27 cellular contexts compared by ENCODE assay signal in the genomic region with DNA sequence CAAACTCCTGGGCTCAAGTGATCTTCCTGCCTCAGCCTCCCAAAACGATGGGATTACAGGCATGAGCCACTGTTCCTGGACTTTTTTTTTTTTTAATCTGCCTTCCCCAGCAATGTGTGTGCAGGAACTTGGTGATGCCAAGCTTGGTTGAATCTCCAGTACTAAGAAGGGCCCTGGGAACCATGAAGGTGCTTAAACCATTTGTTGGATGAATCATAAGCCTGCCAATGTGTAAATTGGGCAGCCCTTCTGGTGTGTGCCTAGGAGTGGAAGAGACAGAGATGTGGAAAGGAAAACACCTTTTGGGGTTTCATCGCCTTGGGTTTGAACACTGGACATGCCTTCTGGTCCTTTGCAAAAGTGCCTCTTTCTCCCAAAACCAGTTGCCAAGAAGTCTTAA. TPM values are rescaled to one million over a fixed set of nuclear protein-coding genes. Genes with fewer than 3 reads are reported as not detected.
A peak's percentile ranks its signal among the peaks of the same experiment; 100 is the strongest.
DNase-seq lines count a peak whose midpoint lies in the region; FAIRE-seq and TF ChIP-seq lines count a peak whose summit lies in the region.
"Had no signal": no experiment of that assay in that cellular context is flagged by ENCODE, and none has a peak within 500 bp of the region (broad histone marks: within the 10 kb centered on the region; RNA-seq: fewer than 3 reads in every experiment).

No MANE protein-coding gene starts in this region.

- no peaks in the 10 kb centered on the region for H4K20me1 ChIP-seq in BLaER1
- H4K20me1 ChIP-seq in OCI-LY1 (ENCODE audit: insufficient read depth, low read length) = no peaks in the 10 kb centered on the region
- H4K20me1 ChIP-seq in H1 (replicated peaks in 1 of 2; ENCODE audit: control insufficient read depth in 1 of 2, insufficient read depth in 2 of 2, low read length in 2 of 2) = no peaks in the 10 kb centered on the region

- H2AFZ ChIP-seq in OCI-LY1 (ENCODE audit: low read length) (no peak overlapping the region), H1 (ENCODE audit: low read length) (no peak overlapping the region), neuronal stem cell (ENCODE audit: low read length) (no peak overlapping the region)

- no peak overlapping the region for H2BK12ac ChIP-seq in H1 (ENCODE audit: low read depth, low read length)
- no peak overlapping the region for H2BK12ac ChIP-seq in neuronal stem cell (ENCODE audit: low read length)

- TF ChIP-seq CTCF in OCI-LY1 (IDR thresholded peaks at IDR 0.05; ENCODE audit: low read length) (no peak), H1 (IDR thresholded peaks at IDR 0.05; ENCODE audit: control extremely low read depth in 1 of 3, insufficient read depth in 1 of 3, low read depth in 1 of 3, low read length in 3 of 3) (no peak)

- H3K14ac ChIP-seq in H1 (ENCODE audit: insufficient read length) (no peak overlapping the region), neuronal stem cell (ENCODE audit: low read length) (no peak overlapping the region)

- H4K8ac ChIP-seq in H1 (ENCODE audit: extremely low read depth, insufficient read depth, low read length) = no peak overlapping the region
- H4K8ac ChIP-seq in neuronal stem cell (ENCODE audit: low read depth, low read length) = no peak overlapping the region

- POLR2A ChIA-PET in H1 (lab: Charles Lee; ENCODE audit: partially characterized antibody) = interaction anchor here (0.7 to 1.5 kb wide), 3 partner anchors 9 to 152 kb away, joined by 3 read pairs; no protein-coding TSS in a partner anchor

- H3K9me3 ChIP-seq in BLaER1 (no peaks in the 10 kb centered on the region), OCI-LY1 (ENCODE audit: low read length) (no peaks in the 10 kb centered on the region), H1 (ENCODE audit: insufficient read depth in 2 of 2, low read depth in 1 of 2, low read length in 1 of 2) (no peaks in the 10 kb centered on the region), neuronal stem cell (replicated peaks in 1 of 2; ENCODE audit: control insufficient read depth in 2 of 2, insufficient read depth in 1 of 2, low read depth in 1 of 2, low read length in 2 of 2) (no peaks in the 10 kb centered on the region), SJCRH30 (replicated peaks) (no peaks in the 10 kb centered on the region)
- H3K9me3 ChIP-seq: A549, BE2C, esophagus muscularis mucosa, thoracic aorta had no signal

- H2AK5ac ChIP-seq in H1 (ENCODE audit: low read depth, low read length) (no peak overlapping the region), neuronal stem cell (ENCODE audit: low read depth, low read length) (no peak overlapping the region)

- no peak overlapping the region for H3K23ac ChIP-seq in H1 (ENCODE audit: insufficient read length)
- no peak overlapping the region for H3K23ac ChIP-seq in neuronal stem cell (ENCODE audit: low read depth, low read length, poor library complexity)

- H3K4me3 ChIP-seq in BLaER1 (no peak overlapping the region), OCI-LY1 (ENCODE audit: low read depth, low read length, poor library complexity, severe bottlenecking) (peak overlapping the region; percentile 4), H1 (ENCODE audit: extremely low read depth in 1 of 4, insufficient read depth in 2 of 4, low read depth in 3 of 4, low read length in 4 of 4) (no peak overlapping the region), neuronal stem cell (ENCODE audit: low read length in 2 of 2) (no peak overlapping the region), SJCRH30 (no peak overlapping the region)
- H3K4me3 ChIP-seq: A549, esophagus muscularis mucosa, thoracic aorta had no signal

- H3K9me2 ChIP-seq in OCI-LY1 (ENCODE audit: low read depth, low read length) = no peaks in the 10 kb centered on the region

- FAIRE-seq in H1 (lab: Jason Lieb, UNC) = no peak
- FAIRE-seq: A549, small intestine had no signal

- H3K18ac ChIP-seq in H1 (ENCODE audit: extremely low read depth, low read length) (no peak overlapping the region), neuronal stem cell (ENCODE audit: low read length) (peak overlapping the region; percentile 68)

- H3K4me2 ChIP-seq in BLaER1 (peak overlapping the region; percentile 40; the same call in 1 of the 2 replicates), OCI-LY1 (ENCODE audit: low read length) (peak overlapping the region; percentile 54), H1 (ENCODE audit: insufficient read depth in 1 of 2, low read depth in 2 of 2, low read length in 2 of 2) (peak overlapping the region in 1 of 2 experiments; percentile 29; a peak in 1 of 4 replicates), neuronal stem cell (ENCODE audit: insufficient read depth, low read length, poor library complexity, severe bottlenecking) (no peak overlapping the region)
- H3K4me2 ChIP-seq: A549 had no signal

- H4K5ac ChIP-seq in H1 (ENCODE audit: insufficient read length, low read depth, low read length) = no peak overlapping the region

- H2BK15ac ChIP-seq in H1 (ENCODE audit: low read length) = no peak overlapping the region
- H2BK15ac ChIP-seq in neuronal stem cell (ENCODE audit: low read length) = no peak overlapping the region

- H3K79me2 ChIP-seq in OCI-LY1 (ENCODE audit: insufficient read depth, low read length) (no peaks in the 10 kb centered on the region), H1 (ENCODE audit: control insufficient read depth in 1 of 2, insufficient read depth in 2 of 2, low read length in 2 of 2) (no peaks in the 10 kb centered on the region)

- no peak for TF ChIP-seq RAD21 in H1 (IDR thresholded peaks at IDR 0.05 in 1 of 2, conservative IDR thresholded peaks at IDR 0.05 in 1 of 2; ENCODE audit: low read depth in 2 of 2, low read length in 2 of 2)

- H3K27ac ChIP-seq in BLaER1 = no peak overlapping the region
- H3K27ac ChIP-seq in OCI-LY1 (ENCODE audit: low read depth, low read length, poor library complexity, severe bottlenecking) = peak overlapping the region; percentile 100
- H3K27ac ChIP-seq in H1 (ENCODE audit: low read depth, low read length) = no peak overlapping the region
- H3K27ac ChIP-seq in neuronal stem cell (replicated peaks; ENCODE audit: low read length) = peak overlapping the region; percentile 46
- H3K27ac ChIP-seq in SJCRH30 = no peak overlapping the region
- H3K27ac ChIP-seq: A549, thoracic aorta had no signal

- TF ChIP-seq EP300 in H1 (IDR thresholded peaks at IDR 0.05; ENCODE audit: borderline replicate concordance in 1 of 2, low read depth in 2 of 2, low read length in 2 of 2) = no peak

- 75% methylated on average over 2 of the region's 2 CpGs; no CpG with 5 or more reads in 1 of the 2 experiments for WGBS in H1 (ENCODE audit: extremely low coverage in 1 of 2, insufficient coverage in 1 of 2, insufficient read length in 1 of 2, insufficient replicate concordance in 2 of 2, low coverage in 1 of 2, low lambda C conversion rate in 2 of 2, missing lambda C conversion rate in 1 of 2), 2 experiments
- no CpG with 5 or more reads among the region's 2 CpGs for WGBS in neuronal stem cell (ENCODE audit: extremely low coverage in 2 of 2, insufficient read length in 2 of 2, insufficient replicate concordance in 1 of 2), 2 donors

- CTCF ChIA-PET in H1 (lab: Charles Lee; ENCODE audit: partially characterized antibody) = interaction anchor here (0.6 to 2.2 kb wide), 12 partner anchors 9 to 232 kb away, joined by 3 to 8 read pairs (median 4); no protein-coding TSS in a partner anchor

- H3K36me3 ChIP-seq in BLaER1 (no peaks in the 10 kb centered on the region), OCI-LY1 (ENCODE audit: insufficient read depth, low read length) (no peaks in the 10 kb centered on the region), H1 (ENCODE audit: control insufficient read depth in 2 of 4, insufficient read depth in 4 of 4, low read length in 3 of 4) (no peaks in the 10 kb centered on the region), neuronal stem cell (replicated peaks in 1 of 2; ENCODE audit: control insufficient read depth in 2 of 2, insufficient read depth in 2 of 2, low read length in 2 of 2) (no peaks in the 10 kb centered on the region), SJCRH30 (no peaks in the 10 kb centered on the region)
- H3K36me3 ChIP-seq: BE2C, esophagus muscularis mucosa, thoracic aorta had no signal

- H3K4ac ChIP-seq in H1 (replicated peaks; ENCODE audit: insufficient read length, low read depth, low read length) (no peak overlapping the region), neuronal stem cell (ENCODE audit: low read length) (no peak overlapping the region)

- H3K79me1 ChIP-seq in H1 (ENCODE audit: low read depth, low read length) (no peaks in the 10 kb centered on the region), neuronal stem cell (ENCODE audit: low read depth, low read length) (no peaks in the 10 kb centered on the region)

- DNase-seq in H1 (ENCODE audit: low read depth in 1 of 2, low spot score in 2 of 2) (no peak), neuronal stem cell (ENCODE audit: low spot score) (no peak), DMS 273 (lab: John Stamatoyannopoulos, UW; ENCODE audit: unreplicated experiment) (no peak), NCI-H1048 (lab: John Stamatoyannopoulos, UW) (no peak), cortex of kidney (lab: John Stamatoyannopoulos, UW) (no peak), SJCRH30 (no peak)
- DNase-seq: activated B cell treated with CpG ODN at 0.5 μM for 24 hours; activated CD4-positive, alpha-beta memory T cell treated with anti-CD3 and anti-CD28 coated beads, Interleukin-2, amount 10 ng/mL, durations not matched to agents 7 days and 5 days; activated naive CD4-positive, alpha-beta T cell; activated T-cell treated with anti-CD3 and anti-CD28 coated beads, Interleukin-2, amount 50 U/mL, for 1 hour; BE2C; COR-L47; IMR-90; NCI-H1436; NCI-H524 treated with DMSO at 0.1 percent for 48 hours; small intestine; stimulated activated CD4-positive, alpha-beta T cell treated with anti-CD3 and anti-CD28 coated beads, Interleukin-2, amount 100 ng/mL, for 48 hours; stimulated activated naive B cell treated with anti-CD40 and anti-IgM and Interleukin-4, amounts not matched to agents 10 μg/mL and 1 μg/mL and 100 μg/mL, for 72 hours; T1000 had no signal

- TF ChIP-seq POLR2A in H1 (IDR thresholded peaks at IDR 0.05; ENCODE audit: control extremely low read depth in 1 of 2, low read depth in 2 of 2, low read length in 2 of 2) = no peak

- peaks cover 20% of the 10 kb centered on the region for H3K27me3 ChIP-seq in BLaER1
- H3K27me3 ChIP-seq in OCI-LY1 (ENCODE audit: insufficient read depth, low read length) = no peaks in the 10 kb centered on the region
- H3K27me3 ChIP-seq in H1 (replicated peaks in 1 of 4; ENCODE audit: control insufficient read depth in 3 of 4, extremely low read depth in 1 of 4, insufficient read depth in 3 of 4, low read length in 3 of 4) = peaks cover 0 to 2% (median 0%) of the 10 kb centered on the region in 4 experiments; a peak in 1 of 7 replicates
- H3K27me3 ChIP-seq in neuronal stem cell (ENCODE audit: control insufficient read depth in 3 of 3, insufficient read depth in 3 of 3, low read depth in 1 of 3, low read length in 3 of 3) = no peaks in the 10 kb centered on the region
- H3K27me3 ChIP-seq in SJCRH30 = peaks cover 36% of the 10 kb centered on the region
- H3K27me3 ChIP-seq: BE2C had no signal

- H4K91ac ChIP-seq in H1 (replicated peaks; ENCODE audit: insufficient read length, low read length) (peak overlapping the region; percentile 50), neuronal stem cell (ENCODE audit: low read depth, low read length, poor library complexity) (no peak overlapping the region)

- no peak overlapping the region for H2BK5ac ChIP-seq in H1 (ENCODE audit: low read depth, low read length)
- H2BK5ac ChIP-seq in neuronal stem cell (ENCODE audit: low read length) = no peak overlapping the region

- no peak overlapping the region for H3K9ac ChIP-seq in BLaER1
- peak overlapping the region; percentile 64 for H3K9ac ChIP-seq in OCI-LY1 (ENCODE audit: low read length)
- H3K9ac ChIP-seq in H1 (replicated peaks in 1 of 4; ENCODE audit: extremely low read depth in 1 of 4, low read depth in 3 of 4, low read length in 3 of 4) = no peak overlapping the region
- H3K9ac ChIP-seq in neuronal stem cell (ENCODE audit: low read depth, low read length, poor library complexity) = no peak overlapping the region

- H3K56ac ChIP-seq in H1 (replicated peaks; ENCODE audit: insufficient read length, low read depth, low read length) = no peak overlapping the region

- H2BK120ac ChIP-seq in H1 (replicated peaks; ENCODE audit: low read depth, low read length) (peak overlapping the region; percentile 60), neuronal stem cell (ENCODE audit: low read depth, low read length) (no peak overlapping the region)

- H3K4me1 ChIP-seq in BLaER1 (peaks cover 40% of the 10 kb centered on the region), OCI-LY1 (ENCODE audit: insufficient read depth, low read length, severe bottlenecking) (peaks cover 100% of the 10 kb centered on the region), H1 (replicated peaks in 1 of 4; ENCODE audit: control insufficient read depth in 3 of 4, insufficient read depth in 4 of 4, low read length in 3 of 4) (peaks cover 0 to 11% (median 3%) of the 10 kb centered on the region in 4 experiments; a peak in 3 of 7 replicates), neuronal stem cell (ENCODE audit: control insufficient read depth in 2 of 2, insufficient read depth in 1 of 2, low read depth in 1 of 2, low read length in 2 of 2) (peaks cover 6 to 12% of the 10 kb centered on the region in 2 donors), SJCRH30 (peaks cover 3% of the 10 kb centered on the region; the same call in 1 of the 2 replicates)
- H3K4me1 ChIP-seq: A549, BE2C had no signal

- no peaks in the 10 kb centered on the region for H3K23me2 ChIP-seq in H1 (ENCODE audit: low read depth, low read length)

- H3F3A ChIP-seq in OCI-LY1 (ENCODE audit: insufficient read depth, low read length) = peaks cover 13% of the 10 kb centered on the region

- no peak overlapping the region for H2BK20ac ChIP-seq in H1 (ENCODE audit: low read length)

RNA-seq across cellular contexts. Expression of gene SPO11, which starts 7.1 kb away (rescaled TPM):
- not detected in 2 replicates for total RNA-seq in H1 (2021; fragmentation: NEBNext Ultra II Directional; extraction: Animal tissue kit (Norgen Biotek cat#: 25700))
- polyA plus RNA-seq in H1 (2011; rRNA removed) = not detected in 2 replicates
- polyA plus RNA-seq in H1 (2011; cell fraction: cytosol; rRNA removed) = not detected
- polyA plus RNA-seq in H1 (2011; cell fraction: nucleus; rRNA removed) = not detected
- polyA plus RNA-seq in H1 (2012, experiment 1 of 2) = not detected in 4 replicates
- polyA plus RNA-seq in H1 (2012, experiment 2 of 2) = not detected
- not detected for polyA plus RNA-seq in H1 (2013, experiment 1 of 2)
- polyA plus RNA-seq in H1 (2013, experiment 2 of 2) = not detected
- polyA minus RNA-seq in H1 (2011; rRNA and poly(A)+ RNA removed) = not detected in 2 replicates
- polyA minus RNA-seq in H1 (2011; cell fraction: cytosol; rRNA and poly(A)+ RNA removed) = not detected
- not detected for polyA minus RNA-seq in H1 (2011; cell fraction: nucleus; rRNA and poly(A)+ RNA removed)
- polyA plus RNA-seq in neuronal stem cell (2013, experiment 1 of 2) = not detected
- polyA plus RNA-seq in neuronal stem cell (2013, experiment 2 of 2) = not detected
- total RNA-seq in SJCRH30 (2014; rRNA removed; shearing (Covaris generic)) = not detected in 2 replicates
- total RNA-seq: activated B cell treated with CpG ODN at 0.5 μM for 24 hours; activated CD4-positive, alpha-beta memory T cell treated with anti-CD3 and anti-CD28 coated beads, Interleukin-2, amount 10 ng/mL, durations not matched to agents 7 days and 5 days; esophagus muscularis mucosa; H4; IMR-90; kidney epithelial cell; pulmonary artery endothelial cell; thoracic aorta had no signal
- polyA plus RNA-seq: A549, IMR-90, small intestine had no signal

RNA-seq across cellular contexts. Expression of gene RAE1, which starts 28.6 kb away (rescaled TPM):
- 33.0 and 35.9 TPM in 2 replicates for total RNA-seq in H1 (2021; fragmentation: NEBNext Ultra II Directional; extraction: Animal tissue kit (Norgen Biotek cat#: 25700))
- polyA plus RNA-seq in H1 (2011; rRNA removed) = 44.9 and 58.8 TPM in 2 replicates
- polyA plus RNA-seq in H1 (2011; cell fraction: cytosol; rRNA removed) = 50.7 TPM
- polyA plus RNA-seq in H1 (2011; cell fraction: nucleus; rRNA removed) = 39.7 TPM
- 38.3 to 45.8 TPM (median 41.2 TPM) in 4 replicates for polyA plus RNA-seq in H1 (2012, experiment 1 of 2)
- polyA plus RNA-seq in H1 (2012, experiment 2 of 2) = 20.3 TPM
- 20.4 TPM for polyA plus RNA-seq in H1 (2013, experiment 1 of 2)
- polyA plus RNA-seq in H1 (2013, experiment 2 of 2) = 17.4 TPM
- polyA minus RNA-seq in H1 (2011; rRNA and poly(A)+ RNA removed) = 69.3 and 70.1 TPM in 2 replicates
- polyA minus RNA-seq in H1 (2011; cell fraction: cytosol; rRNA and poly(A)+ RNA removed) = 23.9 TPM
- polyA minus RNA-seq in H1 (2011; cell fraction: nucleus; rRNA and poly(A)+ RNA removed) = 69.1 TPM
- 21.8 TPM for polyA plus RNA-seq in neuronal stem cell (2013, experiment 1 of 2)
- polyA plus RNA-seq in neuronal stem cell (2013, experiment 2 of 2) = 21.8 TPM
- 112 and 119 TPM in 2 replicates for total RNA-seq in SJCRH30 (2014; rRNA removed; shearing (Covaris generic))

RNA-seq across cellular contexts. Expression of gene BMP7, which starts 56.0 kb away (rescaled TPM):
- total RNA-seq in H1 (2021; fragmentation: NEBNext Ultra II Directional; extraction: Animal tissue kit (Norgen Biotek cat#: 25700)) = 7.2 and 9.2 TPM in 2 replicates
- polyA plus RNA-seq in H1 (2011; rRNA removed) = 14.7 and 29.5 TPM in 2 replicates
- polyA plus RNA-seq in H1 (2011; cell fraction: cytosol; rRNA removed) = 19.0 TPM
- 26.5 TPM for polyA plus RNA-seq in H1 (2011; cell fraction: nucleus; rRNA removed)
- 4.3 to 11.0 TPM (median 8.6 TPM) in 4 replicates for polyA plus RNA-seq in H1 (2012, experiment 1 of 2)
- 4.3 TPM for polyA plus RNA-seq in H1 (2012, experiment 2 of 2)
- 8.0 TPM for polyA plus RNA-seq in H1 (2013, experiment 1 of 2)
- 9.6 TPM for polyA plus RNA-seq in H1 (2013, experiment 2 of 2)
- polyA minus RNA-seq in H1 (2011; rRNA and poly(A)+ RNA removed) = 6.7 and 12.4 TPM in 2 replicates
- 14.2 TPM for polyA minus RNA-seq in H1 (2011; cell fraction: cytosol; rRNA and poly(A)+ RNA removed)
- polyA minus RNA-seq in H1 (2011; cell fraction: nucleus; rRNA and poly(A)+ RNA removed) = 13.2 TPM
- polyA plus RNA-seq in neuronal stem cell (2013, experiment 1 of 2) = 17.6 TPM
- polyA plus RNA-seq in neuronal stem cell (2013, experiment 2 of 2) = 17.7 TPM
- total RNA-seq in SJCRH30 (2014; rRNA removed; shearing (Covaris generic)) = 14.6 and 15.6 TPM in 2 replicates
- total RNA-seq: activated B cell treated with CpG ODN at 0.5 μM for 24 hours; activated CD4-positive, alpha-beta memory T cell treated with anti-CD3 and anti-CD28 coated beads, Interleukin-2, amount 10 ng/mL, durations not matched to agents 7 days and 5 days; IMR-90; pulmonary artery endothelial cell had no signal
- polyA plus RNA-seq: IMR-90 had no signal

Comparison
In these comparisons a context has a peak if more than half of its experiments do, and no peak if none do; other contexts are left out.
1. H3K27ac ChIP-seq: peak in OCI-LY1 (single experiment) and neuronal stem cell (single experiment); none in BLaER1 (single experiment), H1 (single experiment) and SJCRH30 (single experiment).